ENCODE assay signal across 28 cellular contexts in genomic region chr13:62919491-62919890, GRCh38.
"Had no signal": no experiment of that assay in that cellular context is flagged by ENCODE, and none has a peak within 500 bp of the region (broad histone marks: within the 10 kb centered on the region; RNA-seq: fewer than 3 reads in every experiment).

No MANE protein-coding gene starts in this region.

- H3K36me3 Mint-ChIP-seq: activated CD4-positive, alpha-beta memory T cell treated with anti-CD3 and anti-CD28 coated beads for 36 hours; activated CD8-positive, alpha-beta memory T cell treated with anti-CD3 and anti-CD28 coated beads, Interleukin-2, amount 10 ng/mL, durations not matched to agents 7 days and 5 days; activated naive CD4-positive, alpha-beta T cell treated with anti-CD3 and anti-CD28 coated beads, Interleukin-2, amount 50 U/mL, for 24 hours; activated naive CD8-positive, alpha-beta T cell treated with anti-CD3 and anti-CD28 coated beads for 36 hours had no signal

- H3K27ac ChIP-seq: adrenal gland, body of pancreas had no signal

- H3K9me3 ChIP-seq: body of pancreas had no signal

- H3K4me3 Mint-ChIP-seq: activated CD4-positive, alpha-beta memory T cell treated with anti-CD3 and anti-CD28 coated beads for 36 hours; activated CD4-positive, alpha-beta T cell treated with anti-CD3 and anti-CD28 coated beads for 36 hours; activated CD4-positive, alpha-beta T cell treated with anti-CD3 and anti-CD28 coated beads, Interleukin-2, amount 10 ng/mL, durations not matched to agents 24 days and 14 days; activated CD8-positive, alpha-beta memory T cell treated with anti-CD3 and anti-CD28 coated beads, Interleukin-2, amount 10 ng/mL, durations not matched to agents 7 days and 5 days; activated CD8-positive, alpha-beta T cell treated with anti-CD3 and anti-CD28 coated beads, Interleukin-2, amount 10 ng/mL, durations not matched to agents 7 days and 5 days; activated naive CD4-positive, alpha-beta T cell treated with anti-CD3 and anti-CD28 coated beads for 36 hours; activated naive CD4-positive, alpha-beta T cell treated with anti-CD3 and anti-CD28 coated beads, Interleukin-2, amount 50 U/mL, for 24 hours; activated naive CD8-positive, alpha-beta T cell treated with anti-CD3 and anti-CD28 coated beads for 36 hours; activated naive CD8-positive, alpha-beta T cell treated with anti-CD3 and anti-CD28 coated beads, Interleukin-2, amount 50 U/mL, for 24 hours; activated T-helper 1 cell treated with anti-CD3 and anti-CD28 coated beads, Interleukin-12 subunit alpha, Interleukin-12 subunit beta, Interleukin-2, Interleukin-4 antibody, amounts not matched to agents 30 ng/mL and 10 ng/mL and 1 ng/mL, durations not matched to agents 14 hours and 24 hours and 36 hours; endodermal cell had no signal

- H3K36me3 ChIP-seq: adrenal gland had no signal

- H3K4me1 ChIP-seq: adrenal gland, body of pancreas had no signal

- DNase-seq: activated CD4-positive, alpha-beta memory T cell treated with anti-CD3 and anti-CD28 coated beads for 36 hours; activated CD4-positive, alpha-beta T cell treated with anti-CD3 and anti-CD28 coated beads for 36 hours; activated CD4-positive, alpha-beta T cell treated with anti-CD3 and anti-CD28 coated beads, Interleukin-2, amount 10 ng/mL, durations not matched to agents 24 days and 14 days; activated CD4-positive, CD25-positive, alpha-beta regulatory T cell; activated CD4-positive, CD25-positive, alpha-beta regulatory T cell treated with anti-CD3 and anti-CD28 coated beads, Interleukin-2, amount 50 U/mL, for 72 hours; activated CD8-positive, alpha-beta memory T cell treated with anti-CD3 and anti-CD28 coated beads, Interleukin-2, amount 10 ng/mL, durations not matched to agents 7 days and 5 days; activated CD8-positive, alpha-beta memory T cell treated with anti-CD3 and anti-CD28 coated beads, Interleukin-2, amount 50 U/mL, for 4 hours; activated CD8-positive, alpha-beta T cell treated with anti-CD3 and anti-CD28 coated beads, Interleukin-2, amount 10 ng/mL, durations not matched to agents 7 days and 5 days; activated effector memory CD4-positive, alpha-beta T cell treated with anti-CD3 and anti-CD28 coated beads, Interleukin-2, amount 50 U/mL, for 16 hours; activated naive CD4-positive, alpha-beta T cell treated with anti-CD3 and anti-CD28 coated beads for 36 hours; activated naive CD8-positive, alpha-beta T cell treated with anti-CD3 and anti-CD28 coated beads for 36 hours; activated naive CD8-positive, alpha-beta T cell treated with anti-CD3 and anti-CD28 coated beads, Interleukin-2, amount 50 U/mL, for 24 hours; activated T-cell treated with anti-CD3 and anti-CD28 coated beads, Interleukin-2, amount 50 U/mL, for 1 hour; activated T-cell treated with anti-CD3 and anti-CD28 coated beads, Interleukin-2, amount 50 U/mL, for 48 hours; adrenal gland; amygdala; aorta; body of pancreas; caudate nucleus; effector CD8-positive, alpha-beta T cell; endodermal cell; T-helper 2 cell had no signal

- H3K4me1 Mint-ChIP-seq: activated CD4-positive, alpha-beta T cell treated with anti-CD3 and anti-CD28 coated beads for 36 hours; activated CD4-positive, alpha-beta T cell treated with anti-CD3 and anti-CD28 coated beads, Interleukin-2, amount 10 ng/mL, durations not matched to agents 24 days and 14 days; activated CD8-positive, alpha-beta memory T cell treated with anti-CD3 and anti-CD28 coated beads, Interleukin-2, amount 10 ng/mL, durations not matched to agents 7 days and 5 days; activated naive CD4-positive, alpha-beta T cell treated with anti-CD3 and anti-CD28 coated beads, Interleukin-2, amount 50 U/mL, for 24 hours; activated naive CD8-positive, alpha-beta T cell treated with anti-CD3 and anti-CD28 coated beads for 36 hours; activated naive CD8-positive, alpha-beta T cell treated with anti-CD3 and anti-CD28 coated beads, Interleukin-2, amount 50 U/mL, for 24 hours; endodermal cell had no signal

- H3K4me3 ChIP-seq: adrenal gland, body of pancreas had no signal

- H3K9me3 Mint-ChIP-seq: activated naive CD4-positive, alpha-beta T cell treated with anti-CD3 and anti-CD28 coated beads for 36 hours; activated naive CD4-positive, alpha-beta T cell treated with anti-CD3 and anti-CD28 coated beads, Interleukin-2, amount 50 U/mL, for 24 hours; activated naive CD8-positive, alpha-beta T cell treated with anti-CD3 and anti-CD28 coated beads for 36 hours; activated naive CD8-positive, alpha-beta T cell treated with anti-CD3 and anti-CD28 coated beads, Interleukin-2, amount 50 U/mL, for 24 hours; activated T-helper 1 cell treated with anti-CD3 and anti-CD28 coated beads, Interleukin-12 subunit alpha, Interleukin-12 subunit beta, Interleukin-2, Interleukin-4 antibody, amounts not matched to agents 30 ng/mL and 10 ng/mL and 1 ng/mL, durations not matched to agents 14 hours and 24 hours and 36 hours; endodermal cell had no signal

- FAIRE-seq: colon, frontal cortex had no signal

- H3K27me3 ChIP-seq: adrenal gland, body of pancreas had no signal

- ATAC-seq: activated CD4-positive, alpha-beta T cell treated with anti-CD3 and anti-CD28 coated beads for 36 hours; activated CD8-positive, alpha-beta memory T cell treated with anti-CD3 and anti-CD28 coated beads, Interleukin-2, amount 10 ng/mL, durations not matched to agents 7 days and 5 days; activated CD8-positive, alpha-beta T cell treated with anti-CD3 and anti-CD28 coated beads, Interleukin-2, amount 10 ng/mL, durations not matched to agents 7 days and 5 days; activated naive CD8-positive, alpha-beta T cell treated with anti-CD3 and anti-CD28 coated beads, Interleukin-2, amount 50 U/mL, for 24 hours; body of pancreas; esophagus mucosa had no signal

- H3K27ac Mint-ChIP-seq: activated CD4-positive, alpha-beta memory T cell treated with anti-CD3 and anti-CD28 coated beads for 36 hours; activated CD4-positive, alpha-beta T cell treated with anti-CD3 and anti-CD28 coated beads for 36 hours; activated CD4-positive, alpha-beta T cell treated with anti-CD3 and anti-CD28 coated beads, Interleukin-2, amount 10 ng/mL, durations not matched to agents 24 days and 14 days; activated CD8-positive, alpha-beta memory T cell treated with anti-CD3 and anti-CD28 coated beads, Interleukin-2, amount 10 ng/mL, durations not matched to agents 7 days and 5 days; activated CD8-positive, alpha-beta T cell treated with anti-CD3 and anti-CD28 coated beads, Interleukin-2, amount 10 ng/mL, durations not matched to agents 7 days and 5 days; activated naive CD4-positive, alpha-beta T cell treated with anti-CD3 and anti-CD28 coated beads for 36 hours; activated naive CD4-positive, alpha-beta T cell treated with anti-CD3 and anti-CD28 coated beads, Interleukin-2, amount 50 U/mL, for 24 hours; activated naive CD8-positive, alpha-beta T cell treated with anti-CD3 and anti-CD28 coated beads for 36 hours; activated naive CD8-positive, alpha-beta T cell treated with anti-CD3 and anti-CD28 coated beads, Interleukin-2, amount 50 U/mL, for 24 hours; activated T-helper 1 cell treated with anti-CD3 and anti-CD28 coated beads, Interleukin-12 subunit alpha, Interleukin-12 subunit beta, Interleukin-2, Interleukin-4 antibody, amounts not matched to agents 30 ng/mL and 10 ng/mL and 1 ng/mL, durations not matched to agents 14 hours and 24 hours and 36 hours; activated T-helper 2 cell treated with anti-CD3 and anti-CD28 coated beads, Interferon-gamma antibody, Interleukin-2, Interleukin-4, amounts not matched to agents 10 μg/mL and 5 μg/mL and 100 μg/mL, durations not matched to agents 14 hours and 24 hours and 36 hours; endodermal cell had no signal

- H3K27me3 Mint-ChIP-seq: activated CD4-positive, alpha-beta memory T cell treated with anti-CD3 and anti-CD28 coated beads for 36 hours; activated CD4-positive, alpha-beta T cell treated with anti-CD3 and anti-CD28 coated beads for 36 hours; activated CD4-positive, alpha-beta T cell treated with anti-CD3 and anti-CD28 coated beads, Interleukin-2, amount 10 ng/mL, durations not matched to agents 24 days and 14 days; activated CD8-positive, alpha-beta memory T cell treated with anti-CD3 and anti-CD28 coated beads, Interleukin-2, amount 10 ng/mL, durations not matched to agents 7 days and 5 days; activated naive CD4-positive, alpha-beta T cell treated with anti-CD3 and anti-CD28 coated beads, Interleukin-2, amount 50 U/mL, for 24 hours; activated naive CD8-positive, alpha-beta T cell treated with anti-CD3 and anti-CD28 coated beads for 36 hours; activated naive CD8-positive, alpha-beta T cell treated with anti-CD3 and anti-CD28 coated beads, Interleukin-2, amount 50 U/mL, for 24 hours had no signal
